In genomic region chr2:97646977-97647376, GRCh38 we compare ENCODE assay signal across 8 cellular contexts. TPM values are rescaled to one million over a fixed set of nuclear protein-coding genes. Genes with fewer than 3 reads are reported as not detected.
DNase-seq lines count a peak whose midpoint lies in the region; ATAC-seq and TF ChIP-seq lines count a peak whose summit lies in the region.

No MANE protein-coding gene starts in this region.

- no peaks in the 10 kb centered on the region for H3K27me3 Mint-ChIP-seq in natural killer cell (ENCODE audit: low read depth in 2 of 2)

- in situ Hi-C loops in GM13976 (cut with MboI; ENCODE audit: low sequenced_read_pairs, unreplicated experiment): no loop called here

- peak overlapping the region; percentile 96 to 99 for H3K27ac Mint-ChIP-seq in natural killer cell

- H3K4me3 Mint-ChIP-seq in natural killer cell: peak overlapping the region; percentile 96

- H3K4me3 ChIP-seq in AG10803 (ENCODE audit: low read length) (peak overlapping the region; percentile 95), choroid plexus epithelial cell (ENCODE audit: low read depth, low read length) (peak overlapping the region; percentile 99)
- H3K4me3 ChIP-seq in Jurkat, Clone E6-1 (ENCODE audit: low read length): peak overlapping the region; percentile 89

- H3K4me1 Mint-ChIP-seq in natural killer cell: peaks cover 26 to 27% of the 10 kb centered on the region in 2 donors

- DNase-seq in AG10803 (ENCODE audit: low read depth): no peak
- no peak for DNase-seq in Jurkat, Clone E6-1 (ENCODE audit: low read depth, low spot score)
- no peak for DNase-seq in choroid plexus epithelial cell (ENCODE audit: low read depth)
- DNase-seq in natural killer cell: no peak
- DNase-seq in EL: no peak
- no peak for DNase-seq in GM13976 (ENCODE audit: low spot score)
- DNase-seq in head of caudate nucleus: no peak

- intact Hi-C loops in natural killer cell (cut with micrococcal nuclease): no loop called here
- intact Hi-C loops in head of caudate nucleus (cut with DNase I): loop anchor here (1.0 kb wide), 1 partner anchor 16 kb away; no protein-coding TSS in a partner anchor

- TF ChIP-seq CTCF in AG10803 (conservative IDR thresholded peaks at IDR 0.05; ENCODE audit: low read length) (no peak), choroid plexus epithelial cell (conservative IDR thresholded peaks at IDR 0.05; ENCODE audit: low read depth, low read length) (no peak), natural killer cell (IDR thresholded peaks at IDR 0.05) (no peak), GM13976 (IDR thresholded peaks at IDR 0.05; ENCODE audit: borderline replicate concordance, control extremely low read depth, extremely low read depth, insufficient read depth, missing control alignments) (no peak)

- peaks cover 8% of the 10 kb centered on the region for H3K36me3 Mint-ChIP-seq in natural killer cell

- no peaks in the 10 kb centered on the region for H3K9me3 Mint-ChIP-seq in natural killer cell

- ATAC-seq in natural killer cell: no peak
- no peak for ATAC-seq in GM19397 (IDR thresholded peaks at IDR 0.05; ENCODE audit: unreplicated experiment)

RNA-seq across cellular contexts. Expression of gene COX5B, which starts 1.1 kb away (rescaled TPM):
- polyA plus RNA-seq in Jurkat, Clone E6-1 (2012; ENCODE audit: insufficient read depth, insufficient read length): 304 TPM
- total RNA-seq in natural killer cell: 100 to 1,000 TPM; 101 to 126 (median 122) TPM

RNA-seq across cellular contexts. Expression of gene ACTR1B, which starts 16.9 kb away (rescaled TPM):
- polyA plus RNA-seq in Jurkat, Clone E6-1 (2012; ENCODE audit: insufficient read depth, insufficient read length): 71.1 TPM
- 10 to 100 TPM; 71.6 to 81.1 (median 73.1) TPM for total RNA-seq in natural killer cell

RNA-seq across cellular contexts. Expression of gene C2orf92, which starts 22.5 kb away (rescaled TPM):
- 0.86 TPM for polyA plus RNA-seq in Jurkat, Clone E6-1 (2012; ENCODE audit: insufficient read depth, insufficient read length)
- total RNA-seq in natural killer cell: 10 to 100 TPM; 13.4 to 20.9 (median 16.1) TPM

RNA-seq across cellular contexts. Expression of gene ANKRD36B, which starts 57.3 kb away (rescaled TPM):
- 19.9 TPM for polyA plus RNA-seq in Jurkat, Clone E6-1 (2012; ENCODE audit: insufficient read depth, insufficient read length)
- 10 to 100 TPM; 57.1 to 76.5 (median 71.8) TPM for total RNA-seq in natural killer cell
